10 cellular contexts compared by ENCODE assay signal in the genomic region with DNA sequence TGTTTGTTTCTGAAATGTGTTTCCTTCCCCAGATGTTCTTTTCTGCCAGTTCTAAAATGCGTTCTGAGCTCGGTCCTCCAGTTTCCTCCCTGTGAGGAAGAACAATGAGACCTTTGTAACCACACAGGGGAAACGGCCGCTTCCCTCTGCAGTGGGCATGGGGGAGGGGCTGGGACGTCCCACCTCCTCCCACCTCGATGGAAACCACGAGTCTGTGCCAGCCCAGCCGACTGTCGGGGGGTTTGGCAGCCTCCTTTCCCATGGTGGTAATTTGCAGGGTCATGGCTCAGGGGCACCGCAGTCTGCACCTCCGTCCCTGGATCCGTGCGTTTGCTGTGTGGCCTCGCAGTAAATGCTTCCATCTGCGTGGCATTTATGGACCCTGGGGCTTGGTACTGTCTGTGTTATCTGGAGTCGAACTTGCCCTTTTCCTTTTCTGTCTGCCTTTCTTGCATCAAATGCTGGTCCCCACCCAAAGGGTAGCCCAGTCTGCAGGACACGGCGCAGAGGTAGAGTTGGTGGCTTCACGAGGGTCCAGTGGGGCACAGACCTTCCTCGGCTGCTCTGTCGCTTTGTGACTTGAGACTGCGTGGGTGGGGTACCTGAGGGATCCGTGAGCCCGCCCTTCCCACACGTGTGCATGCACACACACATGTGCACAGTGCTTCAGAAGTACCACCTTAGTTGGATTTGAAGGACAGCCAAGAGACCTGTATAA. TPM values are rescaled to one million over a fixed set of nuclear protein-coding genes. Genes with fewer than 3 reads are reported as not detected.
A peak's percentile ranks its signal among the peaks of the same experiment; 100 is the strongest.
DNase-seq lines count a peak whose midpoint lies in the region; ATAC-seq, FAIRE-seq and TF ChIP-seq lines count a peak whose summit lies in the region.
"Had no signal": no experiment of that assay in that cellular context is flagged by ENCODE, and none has a peak within 500 bp of the region (broad histone marks: within the 10 kb centered on the region; RNA-seq: fewer than 3 reads in every experiment).

No MANE protein-coding gene starts in this region.

- no peak for TF ChIP-seq CTCF in RWPE2 (IDR thresholded peaks at IDR 0.05; ENCODE audit: poor library complexity, severe bottlenecking)
- no peak for TF ChIP-seq CTCF in left lung (IDR thresholded peaks at IDR 0.05)

- H3K27ac ChIP-seq in RWPE2 (ENCODE audit: poor library complexity, severe bottlenecking) = no peak overlapping the region
- peak overlapping the region in 1 of 2 donors; percentile 45 for H3K27ac ChIP-seq in left lung

- no peaks in the 10 kb centered on the region for H3K27me3 ChIP-seq in RWPE2 (ENCODE audit: insufficient read depth, poor library complexity, severe bottlenecking)
- no peaks in the 10 kb centered on the region for H3K27me3 ChIP-seq in left lung

- intact Hi-C loops in posterior vena cava (cut with DNase I) = no loop called here
- intact Hi-C loops in left lung (cut with DNase I) = no loop called here

- H3K9me3 ChIP-seq in RWPE2 (ENCODE audit: severe bottlenecking) = no peaks in the 10 kb centered on the region
- no peaks in the 10 kb centered on the region for H3K9me3 ChIP-seq in left lung

- H3K4me1 ChIP-seq in RWPE2 (ENCODE audit: insufficient read depth, poor library complexity, severe bottlenecking) (no peaks in the 10 kb centered on the region), left lung (peaks cover 17 to 57% of the 10 kb centered on the region in 2 donors)

- peak; percentile 14 for FAIRE-seq in GM12892 (lab: Jason Lieb, UNC)
- no peak for FAIRE-seq in frontal cortex (lab: Jason Lieb, UNC)
- FAIRE-seq: islet of Langerhans had no signal

- no peak for TF ChIP-seq POLR2A in GM12892 (IDR thresholded peaks at IDR 0.05; ENCODE audit: low read depth, low read length)

- DNase-seq in GM12892 (ENCODE audit: insufficient read length) (no peak), RWPE2 (ENCODE audit: low spot score) (no peak), frontal cortex (ENCODE audit: low spot score in 2 of 2) (peak; percentile 60 to 62), posterior vena cava (ENCODE audit: low spot score) (peak; percentile 82), NCI-H524 (lab: John Stamatoyannopoulos, UW) (no peak), left lung (no peak)
- DNase-seq: activated CD4-positive, CD25-positive, alpha-beta regulatory T cell had no signal

- H3K36me3 ChIP-seq in RWPE2 (ENCODE audit: low read depth) = no peaks in the 10 kb centered on the region; the same call in 1 of the 2 replicates
- H3K36me3 ChIP-seq in left lung = no peaks in the 10 kb centered on the region

- peak; percentile 26; the same call in 1 of the 3 replicates for ATAC-seq in RWPE2 (ENCODE audit: low read depth)
- no peak for ATAC-seq in HG02884 (IDR thresholded peaks at IDR 0.05; ENCODE audit: unreplicated experiment)
- no peak for ATAC-seq in GM18502 (IDR thresholded peaks at IDR 0.05; ENCODE audit: poor library complexity, unreplicated experiment)
- ATAC-seq in left lung = no peak

- no peak overlapping the region for H3K4me3 ChIP-seq in RWPE2 (ENCODE audit: severe bottlenecking)
- H3K4me3 ChIP-seq in left lung = no peak overlapping the region

RNA-seq across cellular contexts. Expression of gene LRP5, which starts 16.1 kb away (rescaled TPM):
- 2.6 TPM for polyA plus RNA-seq in GM12892 (2012; ENCODE audit: missing spikeins)
- total RNA-seq in frontal cortex (10.2 TPM), posterior vena cava (10 to 100 TPM; 46.2 to 48.5 TPM), left lung (10 to 100 TPM; 48.9 to 57.1 TPM)

RNA-seq across cellular contexts. Expression of gene C11orf24, which starts 56.8 kb away (rescaled TPM):
- polyA plus RNA-seq in GM12892 (2012; ENCODE audit: missing spikeins) = 16.1 TPM
- total RNA-seq in frontal cortex (5.7 TPM), posterior vena cava (10 to 100 TPM; 67.2 to 74.9 TPM), left lung (10 to 100 TPM; 44.7 to 50.9 TPM)

Comparison
In these comparisons a context has a peak if more than half of its experiments do, and no peak if none do; other contexts are left out.
1. DNase-seq: peak in frontal cortex (2 of 2) and posterior vena cava (single experiment); none in GM12892 (single experiment), RWPE2 (single experiment), NCI-H524 (0 of 2) and left lung (0 of 2).